ENCODE assay signal across 14 cellular contexts in the genomic region with DNA sequence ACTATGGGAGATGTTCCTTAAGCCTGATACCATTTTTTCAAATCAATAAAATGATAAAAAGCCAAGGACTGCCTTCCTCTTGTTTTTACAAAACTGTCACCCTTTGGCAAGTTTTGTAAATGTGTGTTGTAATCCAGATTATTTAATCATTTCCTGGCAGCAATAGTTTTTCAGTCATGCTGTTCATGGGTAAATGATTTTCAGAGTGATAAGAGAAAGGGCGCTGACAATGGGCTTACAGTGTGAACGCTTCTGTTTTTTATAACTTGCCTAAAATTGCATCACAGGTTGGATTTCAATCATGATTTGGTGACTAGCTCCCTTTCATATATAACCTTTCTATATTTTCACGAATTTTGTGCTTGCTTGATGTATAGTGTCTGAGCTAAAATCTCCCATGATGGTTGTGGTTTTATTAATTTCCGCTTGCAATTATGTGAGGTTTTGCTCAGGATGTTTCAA. TPM values are rescaled to one million over a fixed set of nuclear protein-coding genes. Genes with fewer than 3 reads are reported as not detected.
DNase-seq lines count a peak whose midpoint lies in the region; ATAC-seq, FAIRE-seq and TF ChIP-seq lines count a peak whose summit lies in the region.
"Had no signal": no experiment of that assay in that cellular context is flagged by ENCODE, and none has a peak within 500 bp of the region (broad histone marks: within the 10 kb centered on the region; RNA-seq: fewer than 3 reads in every experiment).

No MANE protein-coding gene starts in this region.

- no peaks in the 10 kb centered on the region for H3K9me3 Mint-ChIP-seq in effector memory CD8-positive, alpha-beta T cell

- no peaks in the 10 kb centered on the region for H3K9me3 ChIP-seq in pancreas
- H3K9me3 ChIP-seq: thoracic aorta had no signal

- H3K4me3 Mint-ChIP-seq in effector memory CD8-positive, alpha-beta T cell: peak overlapping the region; percentile 16 to 46

- H3K4me1 Mint-ChIP-seq in effector memory CD8-positive, alpha-beta T cell (ENCODE audit: low read depth in 2 of 2): peaks cover 34 to 46% of the 10 kb centered on the region in 2 donors

- H3K27me3 ChIP-seq in pancreas: no peaks in the 10 kb centered on the region

- WGBS in pancreas, 2 donors: 21 to 25% methylated on average over 4 of the region's 4 CpGs

- no peak for TF ChIP-seq CTCF in pancreas (IDR thresholded peaks at IDR 0.05)

- intact Hi-C loops in pancreas (cut with DNase I): no loop called here

- peak; percentile 54 for ATAC-seq in effector memory CD8-positive, alpha-beta T cell (replicated peaks)
- ATAC-seq in pancreas (peak; percentile 61 to 89 (median 84)), HG03196 (IDR thresholded peaks at IDR 0.05; ENCODE audit: unreplicated experiment) (no peak), GM21526 (IDR thresholded peaks at IDR 0.05; ENCODE audit: low FRiP score, unreplicated experiment) (no peak)
- ATAC-seq: Panc1 had no signal

- H3K36me3 ChIP-seq in pancreas: no peaks in the 10 kb centered on the region
- H3K36me3 ChIP-seq: thoracic aorta had no signal

- peaks cover 0 to 4% of the 10 kb centered on the region in 2 donors for H3K27me3 Mint-ChIP-seq in effector memory CD8-positive, alpha-beta T cell

- FAIRE-seq in pancreas (lab: Jason Lieb, UNC): no peak

- H3K4me1 ChIP-seq in pancreas: no peaks in the 10 kb centered on the region

- H3K4me3 ChIP-seq in pancreas: no peak overlapping the region
- H3K4me3 ChIP-seq: smooth muscle cell, thoracic aorta had no signal

- DNase-seq in HT1080 (ENCODE audit: low read depth): peak; percentile 42
- DNase-seq in RPMI7951 (ENCODE audit: low read depth): peak; percentile 45
- DNase-seq in effector memory CD8-positive, alpha-beta T cell: no peak
- DNase-seq in pancreas: no peak
- no peak for DNase-seq in KG1 (lab: John Stamatoyannopoulos, UW)
- DNase-seq: COR-L47; effector CD4-positive, alpha-beta T cell; NCI-H2171; nucleus accumbens had no signal

- peak overlapping the region in 1 of 4 donors; percentile 44 for H3K27ac ChIP-seq in pancreas
- H3K27ac ChIP-seq: thoracic aorta had no signal

- peak overlapping the region; percentile 51 to 52 for H3K27ac Mint-ChIP-seq in effector memory CD8-positive, alpha-beta T cell

- H3K36me3 Mint-ChIP-seq in effector memory CD8-positive, alpha-beta T cell (ENCODE audit: insufficient read depth): no peaks in the 10 kb centered on the region

RNA-seq across cellular contexts. Expression of gene DMBT1, which starts 19.0 kb away (rescaled TPM):
- 1.1 and 2.2 TPM in 2 replicates for total RNA-seq in HT1080 (2014; rRNA removed; shearing (Covaris generic))
- 1.00 and 1.6 TPM in 2 replicates for polyA plus RNA-seq in HT1080 (2015; cell fraction: cytosol; rRNA removed)
- polyA plus RNA-seq in HT1080 (2015; cell fraction: nucleus; rRNA removed): 6.3 and 6.5 TPM in 2 replicates
- total RNA-seq in RPMI7951 (2014; rRNA removed; shearing (Covaris generic)): under 0.01 and 0.10 TPM in 2 replicates
- total RNA-seq in pancreas: 10 to 100 TPM in 2 of 6 donors, 1 to 10 TPM in 3, under 1 TPM in 1; 0.43 to 24.4 (median 4.2) TPM
- polyA plus RNA-seq in pancreas: under 1 TPM; 0.23 to 0.65 TPM
- total RNA-seq: smooth muscle cell had no signal
- polyA plus RNA-seq: smooth muscle cell had no signal

Comparison
In these comparisons a context has a peak if more than half of its experiments do, and no peak if none do; other contexts are left out.
1. DNase-seq: peak in HT1080 (single experiment) and RPMI7951 (single experiment); none in effector memory CD8-positive, alpha-beta T cell (0 of 3), pancreas (0 of 6) and KG1 (single experiment).
2. ATAC-seq: peak in effector memory CD8-positive, alpha-beta T cell (single experiment) and pancreas (4 of 4); none in HG03196 (single experiment) and GM21526 (single experiment).